ENCODE assay signal across 21 cellular contexts in genomic region chr1:11054666-11055065, GRCh38. TPM values are rescaled to one million over a fixed set of nuclear protein-coding genes. Genes with fewer than 3 reads are reported as not detected.
DNase-seq lines count a peak whose midpoint lies in the region; ATAC-seq, FAIRE-seq and TF ChIP-seq lines count a peak whose summit lies in the region.
"Had no signal": no experiment of that assay in that cellular context is flagged by ENCODE, and none has a peak within 500 bp of the region (broad histone marks: within the 10 kb centered on the region; RNA-seq: fewer than 3 reads in every experiment).

No MANE protein-coding gene starts in this region.

- DNase-seq in HepG2 (ENCODE audit: low spot score) (no peak), right lobe of liver (no peak), NCI-H345 treated with DMSO at 0.1 percent for 48 hours (lab: John Stamatoyannopoulos, UW; ENCODE audit: unreplicated experiment) (peak; percentile 34), endothelial cell of umbilical vein (ENCODE audit: low read depth, low spot score) (no peak), esophagus squamous epithelium (lab: John Stamatoyannopoulos, UW) (no peak), SHP77 (lab: John Stamatoyannopoulos, UW) (no peak)
- DNase-seq: CD4-positive, CD25-positive, alpha-beta regulatory T cell; COR-L47; DMS79; H9; NCI-H1092 treated with DMSO at 0.1 percent for 48 hours; NCI-H2029 treated with DMSO at 0.1 percent for 48 hours; NCI-H748 treated with DMSO at 0.1 percent for 48 hours; OCI-M1 had no signal

- BruUV-seq in HepG2 (replicated peaks; lab: Mats Ljungman, UMichigan): no TSS peak
- BruUV-seq in endothelial cell of umbilical vein (replicated peaks; lab: Mats Ljungman, UMichigan): TSS peak; percentile 28

- no peak for ATAC-seq in HepG2
- no peak for ATAC-seq in right lobe of liver
- ATAC-seq in GM18505 (IDR thresholded peaks at IDR 0.05; ENCODE audit: unreplicated experiment): no peak
- ATAC-seq: Right ventricle myocardium inferior had no signal

- dilution Hi-C loops in endothelial cell of umbilical vein (cut with MboI; ENCODE audit: extremely low pct_ligation_motif_present, low sequenced_read_pairs): no loop called here

- no peak for TF ChIP-seq POLR2A in HepG2 (IDR thresholded peaks at IDR 0.05; ENCODE audit: insufficient read depth in 1 of 2, low read depth in 2 of 2, low read length in 2 of 2)
- no peak for TF ChIP-seq POLR2A in right lobe of liver (IDR thresholded peaks at IDR 0.05)
- TF ChIP-seq POLR2A in endothelial cell of umbilical vein (IDR thresholded peaks at IDR 0.05; ENCODE audit: low read depth, low read length): no peak
- no peak for TF ChIP-seq POLR2A in esophagus squamous epithelium (IDR thresholded peaks at IDR 0.05)
- TF ChIP-seq POLR2A in GM18505 (IDR thresholded peaks at IDR 0.05; ENCODE audit: borderline replicate concordance, extremely low read depth, insufficient read depth, insufficient read length): no peak

- H3K4me2 ChIP-seq in HepG2 (ENCODE audit: low read depth, low read length): no peak overlapping the region
- no peak overlapping the region for H3K4me2 ChIP-seq in endothelial cell of umbilical vein (ENCODE audit: insufficient read depth, low read length)
- H3K4me2 ChIP-seq: KMS-11 had no signal

- CTCF ChIA-PET in HepG2 (lab: Yijun Ruan, JAX; ENCODE audit: low intra/inter-chr PET ratio, low total read pairs): no interaction called here
- CTCF ChIA-PET in endothelial cell of umbilical vein (lab: Charles Lee): interaction anchor here (1.6 kb wide), 1 partner anchor 17 kb away, joined by 9 read pairs; no protein-coding TSS in a partner anchor

- FAIRE-seq in HepG2 (lab: Jason Lieb, UNC) (no peak), endothelial cell of umbilical vein (lab: Jason Lieb, UNC) (no peak)

- in situ Hi-C loops in HepG2 (cut with HindIII; ENCODE audit: extremely low pct_ligation_motif_present, low pct_unique_long_range_greater_than_20kb): no loop called here

- no peaks in the 10 kb centered on the region for H3K9me1 ChIP-seq in endothelial cell of umbilical vein (replicated peaks; ENCODE audit: control insufficient read depth, extremely low read depth, insufficient read depth, low read length)

- H3K4me3 ChIP-seq in HepG2 (replicated peaks in 1 of 3; ENCODE audit: insufficient read depth in 1 of 3, low read depth in 2 of 3, low read length in 3 of 3) (no peak overlapping the region), right lobe of liver (no peak overlapping the region), endothelial cell of umbilical vein (replicated peaks in 1 of 3; ENCODE audit: insufficient read depth in 1 of 3, low read depth in 1 of 3, low read length in 3 of 3) (no peak overlapping the region), esophagus squamous epithelium (no peak overlapping the region)

- H4K20me1 ChIP-seq in HepG2 (ENCODE audit: insufficient read depth, low read length) (peaks cover 3% of the 10 kb centered on the region; the same call in 1 of the 2 replicates), endothelial cell of umbilical vein (replicated peaks; ENCODE audit: control insufficient read depth, extremely low read depth, insufficient read depth, low read length) (no peaks in the 10 kb centered on the region)

- POLR2A ChIA-PET in HepG2 (lab: Yijun Ruan, JAX) (no interaction called here), endothelial cell of umbilical vein (lab: Charles Lee) (no interaction called here)

- no peak for TF ChIP-seq RAD21 in HepG2 (CRISPR knock-in tag; IDR thresholded peaks at IDR 0.05)

- no peak for TF ChIP-seq CTCF in HepG2 (CRISPR knock-in tag; IDR thresholded peaks at IDR 0.05)
- no peak for TF ChIP-seq CTCF in right lobe of liver (IDR thresholded peaks at IDR 0.05)
- no peak for TF ChIP-seq CTCF in endothelial cell of umbilical vein (IDR thresholded peaks at IDR 0.05; ENCODE audit: extremely low read depth in 1 of 2, insufficient read depth in 1 of 2, low read depth in 1 of 2, low read length in 2 of 2)
- TF ChIP-seq CTCF in esophagus squamous epithelium (IDR thresholded peaks at IDR 0.05): no peak

- H3K9me3 ChIP-seq in HepG2 (ENCODE audit: low read length) (no peaks in the 10 kb centered on the region), right lobe of liver (no peaks in the 10 kb centered on the region), endothelial cell of umbilical vein (replicated peaks; ENCODE audit: control insufficient read depth, insufficient read depth, low read length) (no peaks in the 10 kb centered on the region), esophagus squamous epithelium (no peaks in the 10 kb centered on the region)

- H3K27me3 ChIP-seq in HepG2 (ENCODE audit: control insufficient read depth in 1 of 2, insufficient read depth in 2 of 2, low read length in 2 of 2) (no peaks in the 10 kb centered on the region; a peak in 1 of 5 replicates), right lobe of liver (no peaks in the 10 kb centered on the region), endothelial cell of umbilical vein (ENCODE audit: control insufficient read depth in 2 of 2, insufficient read depth in 2 of 2, low read length in 2 of 2) (no peaks in the 10 kb centered on the region), esophagus squamous epithelium (no peaks in the 10 kb centered on the region)

- H3K36me3 ChIP-seq in HepG2 (replicated peaks in 1 of 2; ENCODE audit: control insufficient read depth in 1 of 2, insufficient read depth in 2 of 2, low read length in 2 of 2): peaks cover 5 to 23% of the 10 kb centered on the region in 2 experiments; a peak in 4 of 5 replicates
- peaks cover 0 to 13% (median under 1%) of the 10 kb centered on the region in 4 donors for H3K36me3 ChIP-seq in right lobe of liver
- H3K36me3 ChIP-seq in endothelial cell of umbilical vein (ENCODE audit: control insufficient read depth in 2 of 2, extremely low read depth in 1 of 2, insufficient read depth in 2 of 2, low read length in 2 of 2): peaks cover 0 to 12% of the 10 kb centered on the region in 2 experiments
- peaks cover 9 to 45% (median 14%) of the 10 kb centered on the region in 3 donors for H3K36me3 ChIP-seq in esophagus squamous epithelium

- intact Hi-C loops in HepG2 (cut with micrococcal nuclease; ENCODE audit: unreplicated experiment) (no loop called here), right lobe of liver (cut with DNase I) (no loop called here), endothelial cell of umbilical vein (cut with micrococcal nuclease) (no loop called here), esophagus squamous epithelium (cut with DNase I) (no loop called here)

- H3K9ac ChIP-seq in HepG2 (ENCODE audit: insufficient read depth, low read depth, low read length) (no peak overlapping the region), endothelial cell of umbilical vein (replicated peaks; ENCODE audit: extremely low read depth, insufficient read depth, low read length) (no peak overlapping the region)
- H3K9ac ChIP-seq: KMS-11 had no signal

- TF ChIP-seq EP300 in HepG2 (IDR thresholded peaks at IDR 0.05; ENCODE audit: low read depth in 2 of 2, low read length in 2 of 2) (no peak), HepG2 (CRISPR knock-in tag; IDR thresholded peaks at IDR 0.05; ENCODE audit: borderline replicate concordance) (no peak)

- peaks cover 13% of the 10 kb centered on the region for H3K79me2 ChIP-seq in HepG2 (ENCODE audit: insufficient read depth, low read length)
- H3K79me2 ChIP-seq in endothelial cell of umbilical vein (ENCODE audit: control insufficient read depth, insufficient read depth, low read length): peaks cover 14% of the 10 kb centered on the region

- WGBS in HepG2 (ENCODE audit: low lambda C conversion rate): 96% methylated on average over 10 of the region's 22 CpGs
- no CpG with 5 or more reads among the region's 22 CpGs for WGBS in right lobe of liver (ENCODE audit: insufficient coverage, low coverage, low lambda C conversion rate, missing lambda C conversion rate)
- 86 to 95% methylated on average over 7 to 10 of the region's 22 CpGs for WGBS in esophagus squamous epithelium, 2 donors

- H3K4me1 ChIP-seq in HepG2 (ENCODE audit: insufficient read depth, low read length) (peaks cover 46% of the 10 kb centered on the region), right lobe of liver (peaks cover 0 to 5% (median 0%) of the 10 kb centered on the region in 4 donors), endothelial cell of umbilical vein (ENCODE audit: control insufficient read depth, extremely low read depth, insufficient read depth, low read length) (peaks cover 6% of the 10 kb centered on the region), esophagus squamous epithelium (peaks cover 10 to 45% (median 13%) of the 10 kb centered on the region in 3 donors)

- H3K27ac ChIP-seq in HepG2 (ENCODE audit: extremely low read length, insufficient read depth, low read length): no peak overlapping the region
- H3K27ac ChIP-seq in right lobe of liver: no peak overlapping the region
- no peak overlapping the region for H3K27ac ChIP-seq in endothelial cell of umbilical vein (ENCODE audit: insufficient read depth, low read depth, low read length)
- no peak overlapping the region for H3K27ac ChIP-seq in esophagus squamous epithelium
- H3K27ac ChIP-seq: HL-60, KMS-11 had no signal

- H2AFZ ChIP-seq in HepG2 (ENCODE audit: low read length) (no peak overlapping the region), endothelial cell of umbilical vein (ENCODE audit: low read depth, low read length) (no peak overlapping the region)

RNA-seq across cellular contexts. Expression of gene SRM, which starts 5.2 kb away (rescaled TPM):
- total RNA-seq in HepG2 (2016; rRNA removed; fragmentation: Illumina TruSeq; extraction: Trizol): 30.3 and 31.8 TPM in 2 replicates
- total RNA-seq in HepG2 (2016; cell fraction: cytosol; rRNA removed; fragmentation: Illumina TruSeq; extraction: Trizol; ENCODE audit: low read depth): 135 and 147 TPM in 2 replicates
- total RNA-seq in HepG2 (2016; cell fraction: insoluble cytoplasmic fraction; rRNA removed; fragmentation: Illumina TruSeq; extraction: Trizol): 25.7 and 30.7 TPM in 2 replicates
- 114 and 136 TPM in 2 replicates for total RNA-seq in HepG2 (2016; cell fraction: membrane; rRNA removed; fragmentation: Illumina TruSeq; extraction: Trizol)
- total RNA-seq in HepG2 (2016; cell fraction: nucleus; rRNA removed; fragmentation: Illumina TruSeq; extraction: Trizol): 26.5 and 27.5 TPM in 2 replicates
- 27.9 and 28.9 TPM in 2 replicates for polyA plus RNA-seq in HepG2 (2011; rRNA removed)
- polyA plus RNA-seq in HepG2 (2011; cell fraction: cytosol; rRNA removed): 31.9 and 46.3 TPM in 2 replicates
- polyA plus RNA-seq in HepG2 (2011; cell fraction: nucleus; rRNA removed): 45.6 and 49.3 TPM in 2 replicates
- 65.4 and 89.3 TPM in 2 replicates for polyA plus RNA-seq in HepG2 (2012)
- 838 and 884 TPM in 2 replicates for polyA plus RNA-seq in HepG2 (2016; cell fraction: cytosol; fragmentation: Illumina TruSeq; extraction: Trizol; ENCODE audit: low read depth)
- 117 and 162 TPM in 2 replicates for polyA plus RNA-seq in HepG2 (2016; cell fraction: insoluble cytoplasmic fraction; fragmentation: Illumina TruSeq; extraction: Trizol; ENCODE audit: low read depth)
- 559 and 572 TPM in 2 replicates for polyA plus RNA-seq in HepG2 (2016; cell fraction: membrane; fragmentation: Illumina TruSeq; extraction: Trizol; ENCODE audit: low read depth)
- polyA plus RNA-seq in HepG2 (2016; cell fraction: nucleus; fragmentation: Illumina TruSeq; extraction: Trizol; ENCODE audit: insufficient read depth, low read depth): 139 and 141 TPM in 2 replicates
- 88.7 and 179 TPM in 2 replicates for polyA minus RNA-seq in HepG2 (2011; rRNA and poly(A)+ RNA removed; ENCODE audit: low replicate concordance)
- 52.4 and 61.3 TPM in 2 replicates for polyA minus RNA-seq in HepG2 (2011; cell fraction: cytosol; rRNA and poly(A)+ RNA removed)
- 19.2 and 22.9 TPM in 2 replicates for polyA minus RNA-seq in HepG2 (2011; cell fraction: nucleus; rRNA and poly(A)+ RNA removed)
- total RNA-seq in right lobe of liver: 10 to 100 TPM; 24.3 to 72.8 (median 31.6) TPM
- 167 and 172 TPM in 2 replicates for total RNA-seq in endothelial cell of umbilical vein
- 81.3 and 84.0 TPM in 2 replicates for polyA plus RNA-seq in endothelial cell of umbilical vein
- 149 and 153 TPM in 2 replicates for polyA plus RNA-seq in endothelial cell of umbilical vein (2011; cell fraction: cytosol; rRNA removed)
- polyA plus RNA-seq in endothelial cell of umbilical vein (2011; cell fraction: nucleus; rRNA removed): 53.3 and 61.3 TPM in 2 replicates
- polyA plus RNA-seq in endothelial cell of umbilical vein (2012): 161 and 170 TPM in 2 replicates
- polyA minus RNA-seq in endothelial cell of umbilical vein: 52.6 and 67.3 TPM in 2 replicates
- 169 TPM for polyA minus RNA-seq in endothelial cell of umbilical vein (2011; cell fraction: cytosol; rRNA and poly(A)+ RNA removed)
- 22.8 and 25.1 TPM in 2 replicates for polyA minus RNA-seq in endothelial cell of umbilical vein (2011; cell fraction: nucleus; rRNA and poly(A)+ RNA removed)
- total RNA-seq in esophagus squamous epithelium: 10 to 100 TPM; 21.7 to 79.8 (median 40.6) TPM

RNA-seq across cellular contexts. Expression of gene MASP2, which starts 7.6 kb away (rescaled TPM):
- total RNA-seq in HepG2 (2016; rRNA removed; fragmentation: Illumina TruSeq; extraction: Trizol): 3.7 and 7.1 TPM in 2 replicates
- total RNA-seq in HepG2 (2016; cell fraction: cytosol; rRNA removed; fragmentation: Illumina TruSeq; extraction: Trizol; ENCODE audit: low read depth): 4.0 and 4.1 TPM in 2 replicates
- total RNA-seq in HepG2 (2016; cell fraction: insoluble cytoplasmic fraction; rRNA removed; fragmentation: Illumina TruSeq; extraction: Trizol): 3.6 and 8.1 TPM in 2 replicates
- total RNA-seq in HepG2 (2016; cell fraction: membrane; rRNA removed; fragmentation: Illumina TruSeq; extraction: Trizol): 4.8 TPM in 2 replicates
- total RNA-seq in HepG2 (2016; cell fraction: nucleus; rRNA removed; fragmentation: Illumina TruSeq; extraction: Trizol): 5.4 and 6.7 TPM in 2 replicates
- polyA plus RNA-seq in HepG2 (2011; rRNA removed): 11.8 and 16.7 TPM in 2 replicates
- polyA plus RNA-seq in HepG2 (2011; cell fraction: cytosol; rRNA removed): 10.8 and 16.3 TPM in 2 replicates
- 17.0 and 17.1 TPM in 2 replicates for polyA plus RNA-seq in HepG2 (2011; cell fraction: nucleus; rRNA removed)
- polyA plus RNA-seq in HepG2 (2012): 6.6 and 7.0 TPM in 2 replicates
- polyA plus RNA-seq in HepG2 (2016; cell fraction: cytosol; fragmentation: Illumina TruSeq; extraction: Trizol; ENCODE audit: low read depth): 4.2 and 4.5 TPM in 2 replicates
- polyA plus RNA-seq in HepG2 (2016; cell fraction: insoluble cytoplasmic fraction; fragmentation: Illumina TruSeq; extraction: Trizol; ENCODE audit: low read depth): 5.6 and 6.9 TPM in 2 replicates
- polyA plus RNA-seq in HepG2 (2016; cell fraction: membrane; fragmentation: Illumina TruSeq; extraction: Trizol; ENCODE audit: low read depth): 5.1 and 5.7 TPM in 2 replicates
- 23.4 and 24.9 TPM in 2 replicates for polyA plus RNA-seq in HepG2 (2016; cell fraction: nucleus; fragmentation: Illumina TruSeq; extraction: Trizol; ENCODE audit: insufficient read depth, low read depth)
- 1.6 and 14.9 TPM in 2 replicates for polyA minus RNA-seq in HepG2 (2011; rRNA and poly(A)+ RNA removed; ENCODE audit: low replicate concordance)
- polyA minus RNA-seq in HepG2 (2011; cell fraction: cytosol; rRNA and poly(A)+ RNA removed): 5.7 and 6.9 TPM in 2 replicates
- polyA minus RNA-seq in HepG2 (2011; cell fraction: nucleus; rRNA and poly(A)+ RNA removed): 9.3 and 9.4 TPM in 2 replicates
- 100 to 1,000 TPM; 144 to 222 (median 185) TPM for total RNA-seq in right lobe of liver
- total RNA-seq in endothelial cell of umbilical vein: 0.53 and 0.92 TPM in 2 replicates
- not detected in 2 replicates for polyA plus RNA-seq in endothelial cell of umbilical vein
- 0.03 TPM in 1 of 2 replicates, not detected in the other for polyA plus RNA-seq in endothelial cell of umbilical vein (2011; cell fraction: cytosol; rRNA removed)
- 0.10 and 0.18 TPM in 2 replicates for polyA plus RNA-seq in endothelial cell of umbilical vein (2011; cell fraction: nucleus; rRNA removed)
- 1.3 and 1.4 TPM in 2 replicates for polyA plus RNA-seq in endothelial cell of umbilical vein (2012)
- polyA minus RNA-seq in endothelial cell of umbilical vein: not detected in 2 replicates
- polyA minus RNA-seq in endothelial cell of umbilical vein (2011; cell fraction: cytosol; rRNA and poly(A)+ RNA removed): not detected
- 0.19 TPM in 2 replicates for polyA minus RNA-seq in endothelial cell of umbilical vein (2011; cell fraction: nucleus; rRNA and poly(A)+ RNA removed)
- under 1 TPM in 1 of 4 donors, not detected in 3; 0.19 TPM for total RNA-seq in esophagus squamous epithelium
- total RNA-seq: CD4-positive, CD25-positive, alpha-beta regulatory T cell; NCI-H460; Right ventricle myocardium inferior; SK-MEL-5 had no signal
- polyA plus RNA-seq: BJ had no signal

RNA-seq across cellular contexts. Expression of gene TARDBP, which starts 42.2 kb away (rescaled TPM):
- total RNA-seq in HepG2 (2016; rRNA removed; fragmentation: Illumina TruSeq; extraction: Trizol) (62.4 and 159 TPM in 2 replicates), right lobe of liver (10 to 100 TPM; 57.2 to 84.4 (median 73.8) TPM), endothelial cell of umbilical vein (171 and 183 TPM in 2 replicates), esophagus squamous epithelium (100 to 1,000 TPM in 2 of 4 donors, 10 to 100 TPM in 2; 51.2 to 110 (median 96.6) TPM)
- 18.0 and 22.2 TPM in 2 replicates for total RNA-seq in HepG2 (2016; cell fraction: cytosol; rRNA removed; fragmentation: Illumina TruSeq; extraction: Trizol; ENCODE audit: low read depth)
- 61.9 and 166 TPM in 2 replicates for total RNA-seq in HepG2 (2016; cell fraction: insoluble cytoplasmic fraction; rRNA removed; fragmentation: Illumina TruSeq; extraction: Trizol)
- total RNA-seq in HepG2 (2016; cell fraction: membrane; rRNA removed; fragmentation: Illumina TruSeq; extraction: Trizol): 44.5 and 57.9 TPM in 2 replicates
- 75.1 and 75.6 TPM in 2 replicates for total RNA-seq in HepG2 (2016; cell fraction: nucleus; rRNA removed; fragmentation: Illumina TruSeq; extraction: Trizol)
- polyA plus RNA-seq in HepG2 (2011; rRNA removed) (78.1 and 93.0 TPM in 2 replicates), endothelial cell of umbilical vein (69.0 and 106 TPM in 2 replicates)
- polyA plus RNA-seq in HepG2 (2011; cell fraction: cytosol; rRNA removed): 52.7 and 80.2 TPM in 2 replicates
- 205 and 230 TPM in 2 replicates for polyA plus RNA-seq in HepG2 (2011; cell fraction: nucleus; rRNA removed)
- 127 and 172 TPM in 2 replicates for polyA plus RNA-seq in HepG2 (2012)
- polyA plus RNA-seq in HepG2 (2016; cell fraction: cytosol; fragmentation: Illumina TruSeq; extraction: Trizol; ENCODE audit: low read depth): 10.2 and 11.3 TPM in 2 replicates
- 370 and 411 TPM in 2 replicates for polyA plus RNA-seq in HepG2 (2016; cell fraction: insoluble cytoplasmic fraction; fragmentation: Illumina TruSeq; extraction: Trizol; ENCODE audit: low read depth)
- polyA plus RNA-seq in HepG2 (2016; cell fraction: membrane; fragmentation: Illumina TruSeq; extraction: Trizol; ENCODE audit: low read depth): 38.9 and 43.1 TPM in 2 replicates
- 236 and 265 TPM in 2 replicates for polyA plus RNA-seq in HepG2 (2016; cell fraction: nucleus; fragmentation: Illumina TruSeq; extraction: Trizol; ENCODE audit: insufficient read depth, low read depth)
- polyA minus RNA-seq in HepG2 (2011; rRNA and poly(A)+ RNA removed; ENCODE audit: low replicate concordance): 37.3 and 69.3 TPM in 2 replicates
- 75.8 and 85.2 TPM in 2 replicates for polyA minus RNA-seq in HepG2 (2011; cell fraction: cytosol; rRNA and poly(A)+ RNA removed)
- 227 and 240 TPM in 2 replicates for polyA minus RNA-seq in HepG2 (2011; cell fraction: nucleus; rRNA and poly(A)+ RNA removed)
- polyA plus RNA-seq in endothelial cell of umbilical vein (2011; cell fraction: cytosol; rRNA removed): 94.9 and 100 TPM in 2 replicates
- 150 and 276 TPM in 2 replicates for polyA plus RNA-seq in endothelial cell of umbilical vein (2011; cell fraction: nucleus; rRNA removed)
- 173 and 224 TPM in 2 replicates for polyA plus RNA-seq in endothelial cell of umbilical vein (2012)
- polyA minus RNA-seq in endothelial cell of umbilical vein: 92.0 and 117 TPM in 2 replicates
- polyA minus RNA-seq in endothelial cell of umbilical vein (2011; cell fraction: cytosol; rRNA and poly(A)+ RNA removed): 110 TPM
- polyA minus RNA-seq in endothelial cell of umbilical vein (2011; cell fraction: nucleus; rRNA and poly(A)+ RNA removed): 112 and 120 TPM in 2 replicates

RNA-seq across cellular contexts. Expression of gene EXOSC10, which starts 45.0 kb away (rescaled TPM):
- 67.6 and 68.7 TPM in 2 replicates for total RNA-seq in HepG2 (2016; rRNA removed; fragmentation: Illumina TruSeq; extraction: Trizol)
- total RNA-seq in HepG2 (2016; cell fraction: cytosol; rRNA removed; fragmentation: Illumina TruSeq; extraction: Trizol; ENCODE audit: low read depth): 16.6 and 19.3 TPM in 2 replicates
- total RNA-seq in HepG2 (2016; cell fraction: insoluble cytoplasmic fraction; rRNA removed; fragmentation: Illumina TruSeq; extraction: Trizol): 64.1 and 68.9 TPM in 2 replicates
- total RNA-seq in HepG2 (2016; cell fraction: membrane; rRNA removed; fragmentation: Illumina TruSeq; extraction: Trizol): 19.3 and 22.8 TPM in 2 replicates
- 56.2 and 67.2 TPM in 2 replicates for total RNA-seq in HepG2 (2016; cell fraction: nucleus; rRNA removed; fragmentation: Illumina TruSeq; extraction: Trizol)
- 37.4 and 48.4 TPM in 2 replicates for polyA plus RNA-seq in HepG2 (2011; rRNA removed)
- 33.5 and 35.4 TPM in 2 replicates for polyA plus RNA-seq in HepG2 (2011; cell fraction: cytosol; rRNA removed)
- polyA plus RNA-seq in HepG2 (2011; cell fraction: nucleus; rRNA removed): 128 and 156 TPM in 2 replicates
- polyA plus RNA-seq in HepG2 (2012): 38.0 and 43.1 TPM in 2 replicates
- 7.9 and 8.4 TPM in 2 replicates for polyA plus RNA-seq in HepG2 (2016; cell fraction: cytosol; fragmentation: Illumina TruSeq; extraction: Trizol; ENCODE audit: low read depth)
- 64.7 and 72.3 TPM in 2 replicates for polyA plus RNA-seq in HepG2 (2016; cell fraction: insoluble cytoplasmic fraction; fragmentation: Illumina TruSeq; extraction: Trizol; ENCODE audit: low read depth)
- polyA plus RNA-seq in HepG2 (2016; cell fraction: membrane; fragmentation: Illumina TruSeq; extraction: Trizol; ENCODE audit: low read depth): 9.4 and 13.9 TPM in 2 replicates
- 144 and 154 TPM in 2 replicates for polyA plus RNA-seq in HepG2 (2016; cell fraction: nucleus; fragmentation: Illumina TruSeq; extraction: Trizol; ENCODE audit: insufficient read depth, low read depth)
- polyA minus RNA-seq in HepG2 (2011; rRNA and poly(A)+ RNA removed; ENCODE audit: low replicate concordance): 34.2 and 70.1 TPM in 2 replicates
- 21.7 and 22.2 TPM in 2 replicates for polyA minus RNA-seq in HepG2 (2011; cell fraction: cytosol; rRNA and poly(A)+ RNA removed)
- polyA minus RNA-seq in HepG2 (2011; cell fraction: nucleus; rRNA and poly(A)+ RNA removed): 95.5 and 98.0 TPM in 2 replicates
- total RNA-seq in right lobe of liver: 10 to 100 TPM; 13.4 to 32.4 (median 20.7) TPM
- 103 and 104 TPM in 2 replicates for total RNA-seq in endothelial cell of umbilical vein
- polyA plus RNA-seq in endothelial cell of umbilical vein: 70.5 and 74.9 TPM in 2 replicates
- polyA plus RNA-seq in endothelial cell of umbilical vein (2011; cell fraction: cytosol; rRNA removed): 69.9 and 74.3 TPM in 2 replicates
- 362 and 415 TPM in 2 replicates for polyA plus RNA-seq in endothelial cell of umbilical vein (2011; cell fraction: nucleus; rRNA removed)
- polyA plus RNA-seq in endothelial cell of umbilical vein (2012): 51.1 and 77.6 TPM in 2 replicates
- 69.3 and 75.6 TPM in 2 replicates for polyA minus RNA-seq in endothelial cell of umbilical vein
- 35.1 TPM for polyA minus RNA-seq in endothelial cell of umbilical vein (2011; cell fraction: cytosol; rRNA and poly(A)+ RNA removed)
- 83.8 and 120 TPM in 2 replicates for polyA minus RNA-seq in endothelial cell of umbilical vein (2011; cell fraction: nucleus; rRNA and poly(A)+ RNA removed)
- 10 to 100 TPM; 32.0 to 62.4 (median 40.8) TPM for total RNA-seq in esophagus squamous epithelium

Comparison
In these comparisons a context has a peak if more than half of its experiments do, and no peak if none do; other contexts are left out.
1. RNA of gene MASP2, which starts 7.6 kb away (total RNA-seq): 144 to 222 TPM in right lobe of liver; 3.6 to 8.1 TPM in HepG2, 0.53 to 0.92 TPM in endothelial cell of umbilical vein and 0.19 TPM in esophagus squamous epithelium; every median in the first group is over 10 times any median in the second.